8 cellular contexts compared by ENCODE assay signal in the genomic region with DNA sequence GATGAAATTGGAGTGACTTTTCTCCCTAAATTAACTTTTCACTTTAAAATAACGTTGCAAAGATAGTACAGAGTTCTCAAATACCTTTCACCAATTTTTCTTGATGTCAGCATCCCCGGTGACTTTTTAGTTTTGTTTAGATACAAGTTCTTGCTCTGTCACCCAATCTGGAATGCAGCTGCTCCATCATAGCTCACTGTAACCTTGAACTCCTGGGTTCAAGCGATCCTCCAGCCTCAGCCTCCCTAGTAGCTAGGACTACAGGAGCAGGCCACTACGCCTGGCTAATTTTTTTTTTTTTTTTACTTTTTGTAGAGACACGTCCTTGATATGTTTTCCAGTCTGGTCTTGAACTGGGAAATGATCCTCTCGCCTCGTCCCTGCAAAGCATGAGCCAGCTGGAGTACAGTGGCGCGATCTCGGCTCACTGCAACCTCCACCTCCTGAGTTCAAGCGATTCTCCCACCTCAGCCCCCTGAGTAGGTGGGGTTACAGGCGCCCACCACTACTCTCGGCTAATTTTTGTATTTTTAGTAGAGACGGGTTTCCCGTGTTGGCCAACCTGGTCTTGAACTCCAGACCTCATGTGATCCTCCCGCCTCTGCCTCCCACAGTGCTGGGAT. TPM values are rescaled to one million over a fixed set of nuclear protein-coding genes. Genes with fewer than 3 reads are reported as not detected.
A peak's percentile ranks its signal among the peaks of the same experiment; 100 is the strongest.
DNase-seq lines count a peak whose midpoint lies in the region; ATAC-seq and TF ChIP-seq lines count a peak whose summit lies in the region.

No MANE protein-coding gene starts in this region.

- H3K4me1 ChIP-seq in esophagus muscularis mucosa, result peaks cover 16 to 32% (median 29%) of the 10 kb centered on the region in 4 donors
- peaks cover 3% of the 10 kb centered on the region for H3K4me1 ChIP-seq in rectal smooth muscle tissue (ENCODE audit: control insufficient read depth, insufficient read depth, low read length)

- H3K27me3 ChIP-seq in esophagus muscularis mucosa (no peaks in the 10 kb centered on the region), rectal smooth muscle tissue (ENCODE audit: control insufficient read depth, insufficient read depth, low read length) (no peaks in the 10 kb centered on the region)

- no peak for TF ChIP-seq CTCF in esophagus muscularis mucosa (IDR thresholded peaks at IDR 0.05)

- H3K36me3 ChIP-seq in SK-N-MC (ENCODE audit: insufficient read depth, low read length) (peaks cover 22% of the 10 kb centered on the region), esophagus muscularis mucosa (peaks cover 0 to 42% (median 2%) of the 10 kb centered on the region in 4 donors), rectal smooth muscle tissue (ENCODE audit: control insufficient read depth, insufficient read depth, low read length) (no peaks in the 10 kb centered on the region)

- H3K27ac ChIP-seq in SK-N-MC (peak overlapping the region; percentile 83), esophagus muscularis mucosa (replicated peaks in 1 of 4) (peak overlapping the region; percentile 89 to 92 (median 91)), rectal smooth muscle tissue (ENCODE audit: low read depth, low read length) (peak overlapping the region; percentile 97)

- H3K4me3 ChIP-seq in SK-N-MC (peak overlapping the region; percentile 92), esophagus muscularis mucosa (peak overlapping the region; percentile 65 to 81 (median 68)), rectal smooth muscle tissue (ENCODE audit: low read length) (peak overlapping the region; percentile 93)

- TF ChIP-seq EP300 in esophagus muscularis mucosa (IDR thresholded peaks at IDR 0.05), result no peak

- DNase-seq in DMS53 (lab: John Stamatoyannopoulos, UW) (peak; percentile 27), DMS53 treated with DMSO at 0.1 percent for 48 hours (lab: John Stamatoyannopoulos, UW; ENCODE audit: unreplicated experiment) (no peak), SK-N-MC (ENCODE audit: low read depth, low spot score) (no peak), esophagus muscularis mucosa (ENCODE audit: extremely low spot score) (no peak)

- no peak for TF ChIP-seq POLR2A in esophagus muscularis mucosa (IDR thresholded peaks at IDR 0.05; ENCODE audit: low read depth)

- intact Hi-C loops in esophagus muscularis mucosa (cut with DNase I), result loop anchor here (10.0 kb wide), 2 partner anchors 89 to 159 kb away; partner anchors contain the start of gene PROS1

- H3K9ac ChIP-seq in SK-N-MC (ENCODE audit: insufficient read length) (peak overlapping the region; percentile 100), rectal smooth muscle tissue (ENCODE audit: low read length) (peak overlapping the region; percentile 76)

- WGBS in esophagus muscularis mucosa, result 55% methylated on average over 16 of the region's 16 CpGs

- H3K9me3 ChIP-seq in SK-N-MC (ENCODE audit: low read depth, low read length), result no peaks in the 10 kb centered on the region
- no peaks in the 10 kb centered on the region for H3K9me3 ChIP-seq in esophagus muscularis mucosa

- ATAC-seq in HG02798 (IDR thresholded peaks at IDR 0.05; ENCODE audit: poor library complexity, unreplicated experiment) (no peak), GM19463 (IDR thresholded peaks at IDR 0.05; ENCODE audit: unreplicated experiment) (no peak), GM18502 (IDR thresholded peaks at IDR 0.05; ENCODE audit: poor library complexity, unreplicated experiment) (no peak)

RNA-seq across cellular contexts. Expression of gene NSUN3, which starts 0.7 kb away (rescaled TPM):
- 10 to 100 TPM in 1 of 4 donors, 1 to 10 TPM in 3; 7.4 to 11.9 (median 8.0) TPM for total RNA-seq in esophagus muscularis mucosa

RNA-seq across cellular contexts. Expression of gene DHFR2, which starts 0.9 kb away (rescaled TPM):
- total RNA-seq in esophagus muscularis mucosa, result 1 to 10 TPM; 3.3 to 5.9 (median 4.8) TPM

RNA-seq across cellular contexts. Expression of gene STX19, which starts 35.2 kb away (rescaled TPM):
- total RNA-seq in esophagus muscularis mucosa, result not detected
